Comparison of ENCODE assay signal across 14 cellular contexts in the genomic region with DNA sequence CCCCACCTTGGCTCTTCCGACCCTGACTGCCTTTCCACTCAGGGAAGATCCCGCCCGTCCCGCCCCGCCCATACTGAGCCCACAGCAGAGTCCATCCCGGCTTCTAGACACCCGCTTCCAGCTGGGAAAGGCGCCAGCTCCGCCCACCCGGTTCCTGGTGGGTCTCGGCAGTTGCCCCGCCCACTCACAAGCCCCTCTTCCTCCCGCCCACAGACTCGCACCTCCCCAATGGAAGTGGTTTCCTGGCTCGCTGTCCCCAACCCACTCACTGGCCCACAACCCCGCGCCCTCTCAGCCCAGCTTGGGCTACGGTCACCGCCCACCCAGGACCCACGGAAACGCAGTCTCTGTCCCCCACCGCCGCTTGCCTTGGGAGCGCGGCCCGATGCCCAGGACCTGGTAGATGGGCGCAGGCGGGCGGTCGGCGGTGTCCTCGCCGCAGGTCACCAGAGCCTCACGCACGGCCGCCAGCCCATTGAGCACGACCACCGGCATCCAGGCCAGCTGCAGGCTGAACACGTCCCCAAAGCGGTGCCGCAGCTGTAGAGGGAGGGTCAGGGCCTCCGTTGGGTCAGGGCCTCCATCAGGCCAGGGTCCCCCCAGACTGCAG. TPM values are rescaled to one million over a fixed set of nuclear protein-coding genes. Genes with fewer than 3 reads are reported as not detected.
DNase-seq lines count a peak whose midpoint lies in the region; ATAC-seq, FAIRE-seq and TF ChIP-seq lines count a peak whose summit lies in the region.
"Had no signal": no experiment of that assay in that cellular context is flagged by ENCODE, and none has a peak within 500 bp of the region (broad histone marks: within the 10 kb centered on the region; RNA-seq: fewer than 3 reads in every experiment).

No MANE protein-coding gene starts in this region.

- intact Hi-C loops in K562 (cut with micrococcal nuclease) = no loop called here
- intact Hi-C loops in sciatic nerve (cut with DNase I) = no loop called here
- intact Hi-C loops in natural killer cell (cut with micrococcal nuclease) = no loop called here

- H3K27me3 ChIP-seq in GM23338 (ENCODE audit: insufficient read depth) = no peaks in the 10 kb centered on the region
- H3K27me3 ChIP-seq in K562 (ENCODE audit: control insufficient read depth in 2 of 2, insufficient read depth in 2 of 2, low read length in 2 of 2) = no peaks in the 10 kb centered on the region

- in situ Hi-C loops in K562 (cut with MboI) = no loop called here

- no peaks in the 10 kb centered on the region for H3K79me2 ChIP-seq in GM23338 (replicated peaks; ENCODE audit: insufficient read depth)
- no peaks in the 10 kb centered on the region for H3K79me2 ChIP-seq in K562 (ENCODE audit: control insufficient read depth, insufficient read depth, low read length)

- BruUV-seq in K562 (replicated peaks; lab: Mats Ljungman, UMichigan) = no TSS peak

- H3K9me3 Mint-ChIP-seq in GM23338 (no peaks in the 10 kb centered on the region), natural killer cell (no peaks in the 10 kb centered on the region)
- H3K9me3 Mint-ChIP-seq: CD8-positive, alpha-beta memory T cell; H9 had no signal

- peak; percentile 15; the same call in 1 of the 3 replicates for ATAC-seq in GM23338
- no peak for ATAC-seq in K562
- peak; percentile 8 for ATAC-seq in sciatic nerve
- ATAC-seq in GM21619 (IDR thresholded peaks at IDR 0.05; ENCODE audit: unreplicated experiment) = no peak
- no peak for ATAC-seq in natural killer cell

- DNase-seq in GM23338 (ENCODE audit: low spot score) = no peak
- DNase-seq in K562 (ENCODE audit: extremely low read depth in 1 of 4, low spot score in 3 of 4) = peak in 1 of 4 experiments; percentile 20
- peak; percentile 44 for DNase-seq in iPS-NIHi7 (ENCODE audit: extremely low spot score)
- DNase-seq in sciatic nerve (ENCODE audit: low spot score) = no peak
- DNase-seq in pons (ENCODE audit: low spot score) = no peak
- no peak for DNase-seq in natural killer cell
- DNase-seq: Caco-2; CD8-positive, alpha-beta memory T cell; DND-41; GF-D8 had no signal

- 94% methylated on average over 16 of the region's 42 CpGs for WGBS in K562 (ENCODE audit: insufficient coverage, low coverage, missing lambda C conversion rate)

- no peak overlapping the region for H3K4me2 ChIP-seq in GM23338
- no peak overlapping the region for H3K4me2 ChIP-seq in K562 (ENCODE audit: insufficient read depth, low read length)

- peaks cover 32% of the 10 kb centered on the region for H3K27me3 Mint-ChIP-seq in GM23338 (ENCODE audit: insufficient read depth, low read depth, poor library complexity)
- no peaks in the 10 kb centered on the region for H3K27me3 Mint-ChIP-seq in natural killer cell (ENCODE audit: low read depth in 2 of 2)
- H3K27me3 Mint-ChIP-seq: CD8-positive, alpha-beta memory T cell had no signal

- H3K9me2 ChIP-seq in GM23338 (ENCODE audit: insufficient read depth) = no peaks in the 10 kb centered on the region

- H3K4me3 Mint-ChIP-seq in GM23338 (no peak overlapping the region), natural killer cell (no peak overlapping the region)
- H3K4me3 Mint-ChIP-seq: CD14-positive monocyte; CD8-positive, alpha-beta memory T cell; H9 had no signal

- H3K36me3 Mint-ChIP-seq in GM23338 (ENCODE audit: low read depth) (peaks cover 27% of the 10 kb centered on the region), natural killer cell (no peaks in the 10 kb centered on the region)

- H3K4me1 Mint-ChIP-seq in GM23338 (no peaks in the 10 kb centered on the region), natural killer cell (no peaks in the 10 kb centered on the region)
- H3K4me1 Mint-ChIP-seq: CD14-positive monocyte; CD8-positive, alpha-beta memory T cell had no signal

- H3K9me3 ChIP-seq in K562 (replicated peaks; ENCODE audit: control insufficient read depth, insufficient read depth, low read depth, low read length) = no peaks in the 10 kb centered on the region
- H3K9me3 ChIP-seq: Caco-2 had no signal

- H3K27ac ChIP-seq in GM23338 (ENCODE audit: low read depth) (no peak overlapping the region), K562 (ENCODE audit: extremely low read depth, low read depth, low read length) (no peak overlapping the region)

- no peak for FAIRE-seq in K562 (lab: Jason Lieb, UNC)
- FAIRE-seq: A204.1 had no signal

- no peak overlapping the region for H3K27ac Mint-ChIP-seq in GM23338
- no peak overlapping the region for H3K27ac Mint-ChIP-seq in natural killer cell
- H3K27ac Mint-ChIP-seq: CD14-positive monocyte had no signal

- no peaks in the 10 kb centered on the region for H3K36me3 ChIP-seq in GM23338 (ENCODE audit: insufficient read depth)
- no peaks in the 10 kb centered on the region for H3K36me3 ChIP-seq in K562 (ENCODE audit: control insufficient read depth, insufficient read depth, low read length)

- H3K4me3 ChIP-seq in GM23338 (no peak overlapping the region), K562 (no peak overlapping the region)

- TF ChIP-seq RAD21 in K562 (CRISPR knock-in tag; conservative IDR thresholded peaks at IDR 0.05 in 1 of 2, IDR thresholded peaks at IDR 0.05 in 1 of 2) = no peak

- H4K20me1 ChIP-seq in GM23338 (replicated peaks; ENCODE audit: insufficient read depth) = peaks cover 3% of the 10 kb centered on the region; the same call in 1 of the 2 replicates
- no peaks in the 10 kb centered on the region for H4K20me1 ChIP-seq in K562 (replicated peaks; ENCODE audit: control insufficient read depth, insufficient read depth, low read length)

- POLR2A ChIA-PET in K562 (lab: Yijun Ruan, JAX) = interaction anchor here (0.7 kb wide), 1 partner anchor 235 kb away, joined by 3 read pairs; no protein-coding TSS in a partner anchor

- TF ChIP-seq POLR2A in K562 (conservative IDR thresholded peaks at IDR 0.05) = no peak

- no peak for TF ChIP-seq CTCF in GM23338 (conservative IDR thresholded peaks at IDR 0.05; ENCODE audit: low read depth in 2 of 2)
- TF ChIP-seq CTCF in K562 (IDR thresholded peaks at IDR 0.05 in 2 of 3, conservative IDR thresholded peaks at IDR 0.05 in 1 of 3; ENCODE audit: insufficient read depth in 2 of 3, low read depth in 1 of 3, low read length in 3 of 3) = no peak
- no peak for TF ChIP-seq CTCF in natural killer cell (IDR thresholded peaks at IDR 0.05)

- no peak overlapping the region for H3K9ac ChIP-seq in K562 (ENCODE audit: insufficient read depth in 1 of 2, low read depth in 2 of 2, low read length in 2 of 2)

- CTCF ChIA-PET in K562 (lab: Yijun Ruan, JAX; ENCODE audit: low intra/inter-chr PET ratio) = interaction anchor here (0.6 kb wide), 1 partner anchor 40 kb away, joined by 3 read pairs; no protein-coding TSS in a partner anchor

- H2AFZ ChIP-seq in GM23338 (no peak overlapping the region), K562 (ENCODE audit: low read depth, low read length) (no peak overlapping the region)

- H3K9me1 ChIP-seq in K562 (ENCODE audit: control insufficient read depth, insufficient read depth, low read length) = no peaks in the 10 kb centered on the region

- no peaks in the 10 kb centered on the region for H3F3A ChIP-seq in GM23338 (replicated peaks; ENCODE audit: low read depth)

- H3K4me1 ChIP-seq in GM23338 (ENCODE audit: insufficient read depth) = no peaks in the 10 kb centered on the region
- H3K4me1 ChIP-seq in K562 (replicated peaks in 1 of 2; ENCODE audit: control insufficient read depth in 2 of 2, insufficient read depth in 2 of 2, low read length in 2 of 2) = peaks cover 0 to 13% of the 10 kb centered on the region in 2 experiments; a peak in 2 of 5 replicates
- H3K4me1 ChIP-seq: Caco-2 had no signal

- TF ChIP-seq EP300 in K562 (IDR thresholded peaks at IDR 0.05; ENCODE audit: low read length) = no peak

TF ChIP-seq in GM23338, 12 proteins besides CTCF, POLR2A, EP300 and RAD21 (continues in another document):
- TF ChIP-seq STAT1 (IDR thresholded peaks at IDR 0.05; ENCODE audit: unreplicated experiment) = no peak

TF ChIP-seq in K562, 482 proteins besides CTCF, POLR2A, EP300 and RAD21:
- TF ChIP-seq BRD9 (IDR thresholded peaks at IDR 0.05; ENCODE audit: low read depth, partially characterized antibody) = no peak
- TF ChIP-seq, protein P1, sequence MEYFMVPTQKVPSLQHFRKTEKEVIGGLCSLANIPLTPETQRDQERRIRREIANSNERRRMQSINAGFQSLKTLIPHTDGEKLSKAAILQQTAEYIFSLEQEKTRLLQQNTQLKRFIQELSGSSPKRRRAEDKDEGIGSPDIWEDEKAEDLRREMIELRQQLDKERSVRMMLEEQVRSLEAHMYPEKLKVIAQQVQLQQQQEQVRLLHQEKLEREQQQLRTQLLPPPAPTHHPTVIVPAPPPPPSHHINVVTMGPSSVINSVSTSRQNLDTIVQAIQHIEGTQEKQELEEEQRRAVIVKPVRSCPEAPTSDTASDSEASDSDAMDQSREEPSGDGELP (CRISPR knock-in tag; IDR thresholded peaks at IDR 0.05; ENCODE audit: borderline replicate concordance) = no peak
- no peak for TF ChIP-seq RB1 (IDR thresholded peaks at IDR 0.05; ENCODE audit: low read depth)
- peak; percentile 47 for TF ChIP-seq POLR2G (IDR thresholded peaks at IDR 0.05; ENCODE audit: low read depth, low read length)

RNA-seq across cellular contexts. Expression of gene CYP2D6, which starts 22.2 kb away (rescaled TPM):
- 0.27 and 1.3 TPM in 2 replicates for total RNA-seq in GM23338 (2014; rRNA removed; shearing (Covaris generic))
- polyA plus RNA-seq in GM23338 (2016; fragmentation: Nextera tagmentation; extraction: Ambion mirVana) (0.56 and 1.2 TPM in 2 replicates), K562 (2011; rRNA removed) (0.07 and 0.24 TPM in 2 replicates), K562 (2014; fragmentation: Illumina TruSeq; extraction: Trizol) (0.10 TPM in 2 replicates), K562 (2014; fragmentation: Nextera tagmentation; extraction: Ambion mirVana) (not detected), K562 (2014; rRNA removed) (0.67 TPM in 1 of 2 replicates, not detected in the other)
- 1.4 and 1.6 TPM in 2 replicates for total RNA-seq in K562 (2011; cell fraction: chromatin; rRNA removed; ENCODE audit: low replicate concordance)
- total RNA-seq in K562 (2011; cell fraction: nucleolus; rRNA removed) = 0.50 and 0.66 TPM in 2 replicates
- 1.4 TPM in 2 replicates for total RNA-seq in K562 (2011; cell fraction: nucleoplasm; rRNA removed)
- total RNA-seq in K562 (2014; rRNA removed) (not detected in 2 replicates), K562 (2014; rRNA removed; fragmentation: Illumina TruSeq; extraction: Trizol) (0.04 and 0.06 TPM in 2 replicates), K562 (2015; rRNA removed; fragmentation: Illumina TruSeq; extraction: Trizol) (0.11 TPM in 1 of 2 replicates, not detected in the other), K562 (2021) (0.18 and 0.20 TPM in 2 replicates), sciatic nerve (2.0 TPM), natural killer cell (1 to 10 TPM; 3.8 to 5.5 (median 3.9) TPM)
- polyA plus RNA-seq in K562 (2011; cell fraction: cytosol; rRNA removed) = 0.04 TPM in 2 replicates
- 1.2 and 1.8 TPM in 2 replicates for polyA plus RNA-seq in K562 (2011; cell fraction: nucleus; rRNA removed)
- polyA plus RNA-seq in K562 (2012) = 0.30 and 0.71 TPM in 2 replicates
- polyA minus RNA-seq in K562 (2011; rRNA and poly(A)+ RNA removed) = 0.09 and 0.35 TPM in 2 replicates
- polyA minus RNA-seq in K562 (2011; cell fraction: cytosol; rRNA and poly(A)+ RNA removed) = not detected in 2 replicates
- polyA minus RNA-seq in K562 (2011; cell fraction: nucleus; rRNA and poly(A)+ RNA removed) = 0.22 TPM in 1 of 2 replicates, not detected in the other
- polyA plus RNA-seq: CD14-positive monocyte had no signal

Comparison
In these comparisons a context has a peak if more than half of its experiments do, and no peak if none do; other contexts are left out.
1. ATAC-seq: peak in GM23338 (single experiment) and sciatic nerve (single experiment); none in K562 (single experiment), GM21619 (single experiment) and natural killer cell (0 of 3).